ENCODE assay signal across 1 cellular context in the genomic region with DNA sequence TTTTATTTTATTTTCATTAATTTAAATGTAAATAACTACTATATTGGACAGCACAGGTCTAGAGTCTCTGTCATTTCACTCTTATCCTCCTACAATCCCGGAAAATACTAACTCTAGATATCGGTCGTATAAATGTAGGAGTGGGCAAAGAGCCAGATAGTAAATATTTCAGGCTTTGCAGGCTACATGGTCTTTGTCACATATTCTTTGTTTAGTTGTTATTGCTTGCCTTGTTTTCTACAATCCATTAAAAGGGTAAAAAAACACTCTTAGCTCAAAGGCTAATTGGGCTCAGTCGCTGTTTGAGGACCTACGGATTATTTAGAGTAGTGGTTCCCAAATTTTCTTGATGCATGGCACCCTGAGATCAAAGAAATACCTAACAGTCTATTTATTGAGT.
TF ChIP-seq lines count a peak whose summit lies in the region.

No MANE protein-coding gene starts in this region.

TF ChIP-seq in HCT116, 20 proteins besides CTCF, POLR2A, EP300 and RAD21 (continued from another document):
- no peak for TF ChIP-seq JUND (IDR thresholded peaks at IDR 0.05)
- no peak for TF ChIP-seq TCF7L2 (IDR thresholded peaks at IDR 0.05; ENCODE audit: borderline replicate concordance, extremely low read depth, insufficient read depth, insufficient read length)
- no peak for TF ChIP-seq EGR1 (IDR thresholded peaks at IDR 0.05; ENCODE audit: low read depth)
- no peak for TF ChIP-seq CBX3 (IDR thresholded peaks at IDR 0.05; ENCODE audit: low read depth)
- no peak for TF ChIP-seq SRF (IDR thresholded peaks at IDR 0.05; ENCODE audit: low read depth)
